ENCODE assay signal across 7 cellular contexts in the genomic region with DNA sequence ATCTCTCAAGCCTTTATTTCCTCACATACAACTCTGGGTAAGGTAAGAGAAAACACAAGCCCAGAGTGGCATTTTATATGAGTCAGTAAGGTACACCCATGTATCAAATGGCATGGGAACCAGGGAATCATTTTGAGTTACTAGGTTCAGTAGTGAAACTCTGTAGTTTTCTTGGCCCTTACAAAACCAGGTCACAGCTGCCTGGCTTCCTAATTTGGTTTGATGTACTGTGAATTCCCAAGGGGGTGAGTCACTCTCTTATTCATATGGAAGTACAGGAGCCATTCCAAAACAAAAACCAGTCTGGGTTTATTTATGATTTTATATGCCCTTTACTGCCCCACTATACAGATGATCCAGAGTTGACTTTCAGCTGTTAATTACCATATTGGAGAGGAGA.
DNase-seq lines count a peak whose midpoint lies in the region; ATAC-seq lines count a peak whose summit lies in the region.

No MANE protein-coding gene starts in this region.

- H3K27ac Mint-ChIP-seq in stimulated activated naive CD8-positive, alpha-beta T cell treated with anti-CD3 and anti-CD28 coated beads, Interleukin-15, amount 100 ng/mL, for 72 hours: no peak overlapping the region

- DNase-seq in HCEC 1CT: peak; percentile 100
- DNase-seq in RKO (ENCODE audit: low spot score): peak; percentile 73
- DNase-seq in glomerular endothelial cell (ENCODE audit: extremely low read depth, low read depth, low spot score): peak; percentile 91
- no peak for DNase-seq in stimulated activated naive CD8-positive, alpha-beta T cell treated with anti-CD3 and anti-CD28 coated beads, Interleukin-15, amount 100 ng/mL, for 72 hours
- no peak for DNase-seq in GM19240 (ENCODE audit: insufficient read length, low spot score)
- no peak for DNase-seq in NOMO-1 treated with dmso at 0.1 percent for 144 hours (lab: John Stamatoyannopoulos, UW; ENCODE audit: unreplicated experiment)

- ATAC-seq in stimulated activated naive CD8-positive, alpha-beta T cell treated with anti-CD3 and anti-CD28 coated beads, Interleukin-15, amount 100 ng/mL, for 72 hours: peak; percentile 56
- ATAC-seq in HG03354 (IDR thresholded peaks at IDR 0.05; ENCODE audit: poor library complexity, severe bottlenecking, unreplicated experiment): no peak

- H3K27me3 Mint-ChIP-seq in stimulated activated naive CD8-positive, alpha-beta T cell treated with anti-CD3 and anti-CD28 coated beads, Interleukin-15, amount 100 ng/mL, for 72 hours: no peaks in the 10 kb centered on the region

- no peaks in the 10 kb centered on the region for H3K9me3 Mint-ChIP-seq in stimulated activated naive CD8-positive, alpha-beta T cell treated with anti-CD3 and anti-CD28 coated beads, Interleukin-15, amount 100 ng/mL, for 72 hours

- peaks cover 16% of the 10 kb centered on the region for H3K4me1 Mint-ChIP-seq in stimulated activated naive CD8-positive, alpha-beta T cell treated with anti-CD3 and anti-CD28 coated beads, Interleukin-15, amount 100 ng/mL, for 72 hours

- no peak overlapping the region for H3K4me3 Mint-ChIP-seq in stimulated activated naive CD8-positive, alpha-beta T cell treated with anti-CD3 and anti-CD28 coated beads, Interleukin-15, amount 100 ng/mL, for 72 hours

Comparison
In these comparisons a context has a peak if more than half of its experiments do, and no peak if none do; other contexts are left out.
1. DNase-seq: peak in HCEC 1CT (single experiment), RKO (single experiment) and glomerular endothelial cell (single experiment); none in stimulated activated naive CD8-positive, alpha-beta T cell treated with anti-CD3 and anti-CD28 coated beads, Interleukin-15, amount 100 ng/mL, for 72 hours (0 of 2), GM19240 (single experiment) and NOMO-1 treated with dmso at 0.1 percent for 144 hours (single experiment).